In genomic region chr11:5992150-5992549, GRCh38 we compare ENCODE assay signal across 25 cellular contexts. TPM values are rescaled to one million over a fixed set of nuclear protein-coding genes. Genes with fewer than 3 reads are reported as not detected.
"Had no signal": no experiment of that assay in that cellular context is flagged by ENCODE, and none has a peak within 500 bp of the region (broad histone marks: within the 10 kb centered on the region; RNA-seq: fewer than 3 reads in every experiment).

No MANE protein-coding gene starts in this region.

- ATAC-seq: activated T-helper 17 cell treated with anti-CD3 and anti-CD28 coated beads, Interleukin-2, amount 50 U/mL, for 72 hours; effector memory CD8-positive, alpha-beta T cell; natural killer cell; stimulated activated memory B cell treated with anti-CD40 and anti-IgM and Interleukin-4, amounts not matched to agents 10 μg/mL and 1 μg/mL and 100 μg/mL, for 72 hours had no signal

- DNase-seq: activated CD4-positive, alpha-beta T cell treated with anti-CD3 and anti-CD28 coated beads for 1 hour; activated CD4-positive, alpha-beta T cell treated with anti-CD3 and anti-CD28 coated beads, Interleukin-2, amount 50 U/mL, for 48 hours; activated naive CD4-positive, alpha-beta T cell; activated naive CD8-positive, alpha-beta T cell treated with anti-CD3 and anti-CD28 coated beads for 36 hours; activated T-cell treated with anti-CD3 and anti-CD28 coated beads for 4 hours; caudate nucleus; effector memory CD8-positive, alpha-beta T cell; gastrocnemius medialis; heart left ventricle; immature natural killer cell; natural killer cell; sigmoid colon; spleen; stimulated activated CD4-positive, alpha-beta T cell treated with anti-CD3 and anti-CD28 coated beads, Interleukin-4, amount 100 ng/mL, for 4 hours; T-helper 2 cell; WERI-Rb-1 had no signal

RNA-seq across cellular contexts. Expression of gene OR52L1, which starts 5.4 kb away (rescaled TPM):
- total RNA-seq: activated naive CD8-positive, alpha-beta T cell treated with anti-CD3 and anti-CD28 coated beads for 36 hours; activated T-helper 17 cell treated with anti-CD3 and anti-CD28 coated beads, Interleukin-2, amount 50 U/mL, for 72 hours; dermis microvascular lymphatic vessel endothelial cell; fibroblast of lung; gastrocnemius medialis; heart left ventricle; mesenteric fat pad; renal cortical epithelial cell; sigmoid colon; spleen; thoracic aorta; ureter had no signal

RNA-seq across cellular contexts. Expression of gene OR56A4, which starts 14.6 kb away (rescaled TPM):
- total RNA-seq: activated naive CD8-positive, alpha-beta T cell treated with anti-CD3 and anti-CD28 coated beads for 36 hours; activated T-helper 17 cell treated with anti-CD3 and anti-CD28 coated beads, Interleukin-2, amount 50 U/mL, for 72 hours; dermis microvascular lymphatic vessel endothelial cell; fibroblast of lung; gastrocnemius medialis; mesenteric fat pad; renal cortical epithelial cell; sigmoid colon; thoracic aorta had no signal

RNA-seq across cellular contexts. Expression of gene OR56A5, which starts 23.9 kb away (rescaled TPM):
- total RNA-seq: activated naive CD8-positive, alpha-beta T cell treated with anti-CD3 and anti-CD28 coated beads for 36 hours; activated T-helper 17 cell treated with anti-CD3 and anti-CD28 coated beads, Interleukin-2, amount 50 U/mL, for 72 hours; dermis microvascular lymphatic vessel endothelial cell; fibroblast of lung; gastrocnemius medialis; heart left ventricle; liver; mesenteric fat pad; renal cortical epithelial cell; sigmoid colon; spleen; thoracic aorta; ureter had no signal

RNA-seq across cellular contexts. Expression of gene OR56A1, which starts 38.4 kb away (rescaled TPM):
- total RNA-seq: activated naive CD8-positive, alpha-beta T cell treated with anti-CD3 and anti-CD28 coated beads for 36 hours; activated T-helper 17 cell treated with anti-CD3 and anti-CD28 coated beads, Interleukin-2, amount 50 U/mL, for 72 hours; dermis microvascular lymphatic vessel endothelial cell; fibroblast of lung; gastrocnemius medialis; renal cortical epithelial cell; thoracic aorta had no signal

RNA-seq across cellular contexts. Expression of gene OR56A3, which starts 50.1 kb away (rescaled TPM):
- total RNA-seq: activated naive CD8-positive, alpha-beta T cell treated with anti-CD3 and anti-CD28 coated beads for 36 hours; activated T-helper 17 cell treated with anti-CD3 and anti-CD28 coated beads, Interleukin-2, amount 50 U/mL, for 72 hours; dermis microvascular lymphatic vessel endothelial cell; fibroblast of lung; gastrocnemius medialis; heart left ventricle; liver; mesenteric fat pad; natural killer cell; renal cortical epithelial cell; sigmoid colon; spleen; thoracic aorta; ureter had no signal
